Comparison of ENCODE assay signal across 8 cellular contexts in genomic region chr5:61332369-61332745, GRCh38. TPM values are rescaled to one million over a fixed set of nuclear protein-coding genes. Genes with fewer than 3 reads are reported as not detected.
DNase-seq lines count a peak whose midpoint lies in the region; ATAC-seq and TF ChIP-seq lines count a peak whose summit lies in the region.

No MANE protein-coding gene starts in this region.

- H3K27ac Mint-ChIP-seq in activated naive CD4-positive, alpha-beta T cell treated with anti-CD3 and anti-CD28 coated beads, Interleukin-2, amount 50 U/mL, for 72 hours, result peak overlapping the region in 1 of 2 donors; percentile 88

- H3K9me3 Mint-ChIP-seq in activated naive CD4-positive, alpha-beta T cell treated with anti-CD3 and anti-CD28 coated beads, Interleukin-2, amount 50 U/mL, for 72 hours, result no peaks in the 10 kb centered on the region

- TF ChIP-seq CTCF in right atrium auricular region (IDR thresholded peaks at IDR 0.05), result no peak

- H3K4me3 ChIP-seq in MG63 (peak overlapping the region; percentile 80), right atrium auricular region (peak overlapping the region; percentile 66 to 93), skeletal muscle tissue (ENCODE audit: low read length in 3 of 3) (peak overlapping the region; percentile 71 to 80 (median 75))

- peaks cover 0 to 28% of the 10 kb centered on the region in 2 donors for H3K4me1 ChIP-seq in right atrium auricular region
- peaks cover 7 to 22% (median 17%) of the 10 kb centered on the region in 3 donors for H3K4me1 ChIP-seq in skeletal muscle tissue (ENCODE audit: control insufficient read depth in 3 of 3, insufficient read depth in 3 of 3, low read length in 3 of 3)

- DNase-seq in stimulated activated CD4-positive, alpha-beta T cell treated with anti-CD3 and anti-CD28 coated beads, Interleukin-15, amount 100 ng/mL, for 24 hours, result peak; percentile 45
- no peak for DNase-seq in stimulated activated CD4-positive, alpha-beta T cell treated with anti-CD3 and anti-CD28 coated beads, Interleukin-1b, Interleukin-23, amount 100 ng/mL, for 48 hours
- DNase-seq in MG63 (no peak), right atrium auricular region (ENCODE audit: low spot score) (no peak), NCI-H2107 (lab: John Stamatoyannopoulos, UW) (no peak)
- no peak for DNase-seq in activated naive CD4-positive, alpha-beta T cell treated with anti-CD3 and anti-CD28 coated beads, Interleukin-2, amount 50 U/mL, for 72 hours (ENCODE audit: low spot score in 2 of 2)

- H3K36me3 Mint-ChIP-seq in activated naive CD4-positive, alpha-beta T cell treated with anti-CD3 and anti-CD28 coated beads, Interleukin-2, amount 50 U/mL, for 72 hours, result peaks cover 4 to 18% of the 10 kb centered on the region in 2 donors

- H3K9ac ChIP-seq in skeletal muscle tissue (ENCODE audit: low read depth in 1 of 3, low read length in 3 of 3), result peak overlapping the region; percentile 45 to 68 (median 64)

- H3K27me3 ChIP-seq in MG63, result no peaks in the 10 kb centered on the region
- no peaks in the 10 kb centered on the region for H3K27me3 ChIP-seq in right atrium auricular region
- H3K27me3 ChIP-seq in skeletal muscle tissue (ENCODE audit: control insufficient read depth in 3 of 3, insufficient read depth in 3 of 3, low read length in 3 of 3), result peaks cover 0 to 4% (median 3%) of the 10 kb centered on the region in 3 donors

- H3K9me3 ChIP-seq in MG63 (no peaks in the 10 kb centered on the region), right atrium auricular region (no peaks in the 10 kb centered on the region), skeletal muscle tissue (ENCODE audit: control insufficient read depth in 3 of 3, low read length in 3 of 3) (no peaks in the 10 kb centered on the region)

- H3K27ac ChIP-seq in right atrium auricular region (peak overlapping the region; percentile 75 to 77), skeletal muscle tissue (ENCODE audit: low read depth, low read length) (no peak overlapping the region)

- peaks cover 7% of the 10 kb centered on the region for H3K36me3 ChIP-seq in MG63
- no peaks in the 10 kb centered on the region for H3K36me3 ChIP-seq in right atrium auricular region
- H3K36me3 ChIP-seq in skeletal muscle tissue (ENCODE audit: control insufficient read depth in 3 of 3, insufficient read depth in 3 of 3, low read length in 3 of 3), result no peaks in the 10 kb centered on the region

- ATAC-seq in activated naive CD4-positive, alpha-beta T cell treated with anti-CD3 and anti-CD28 coated beads, Interleukin-2, amount 50 U/mL, for 72 hours, result peak; percentile 3 to 6
- ATAC-seq in HG03565 (IDR thresholded peaks at IDR 0.05; ENCODE audit: unreplicated experiment), result no peak

RNA-seq across cellular contexts. Expression of gene ZSWIM6, which starts 0.3 kb away (rescaled TPM):
- total RNA-seq in MG63 (2014; rRNA removed; shearing (Covaris generic); ENCODE audit: low replicate concordance), result 1.3 and 3.3 TPM in 2 replicates
- total RNA-seq in activated naive CD4-positive, alpha-beta T cell treated with anti-CD3 and anti-CD28 coated beads, Interleukin-2, amount 50 U/mL, for 72 hours, result 1 to 10 TPM; 5.3 to 6.2 TPM
- total RNA-seq in right atrium auricular region (1 to 10 TPM; 4.6 to 5.6 TPM), skeletal muscle tissue (9.9 TPM)
